ENCODE assay signal across 25 cellular contexts in genomic region chr2:99728166-99728565, GRCh38.
"Had no signal": no experiment of that assay in that cellular context is flagged by ENCODE, and none has a peak within 500 bp of the region (broad histone marks: within the 10 kb centered on the region; RNA-seq: fewer than 3 reads in every experiment).

No MANE protein-coding gene starts in this region.

- H3K4me3 Mint-ChIP-seq: activated CD8-positive, alpha-beta memory T cell treated with anti-CD3 and anti-CD28 coated beads, Interleukin-2, amount 10 ng/mL, durations not matched to agents 7 days and 5 days; activated CD8-positive, alpha-beta T cell treated with anti-CD3 and anti-CD28 coated beads, Interleukin-2, amount 10 ng/mL, durations not matched to agents 7 days and 5 days; activated naive CD4-positive, alpha-beta T cell treated with anti-CD3 and anti-CD28 coated beads, Interleukin-2, amount 50 U/mL, for 24 hours; activated naive CD8-positive, alpha-beta T cell treated with anti-CD3 and anti-CD28 coated beads, Interleukin-2, amount 50 U/mL, for 24 hours; natural killer cell treated with Interleukin-12 subunit alpha and Interleukin-12 subunit beta and Interleukin-15 and Interleukin-18, amount 100 ng/mL, for 72 hours; stimulated activated naive CD8-positive, alpha-beta T cell treated with anti-CD3 and anti-CD28 coated beads, Interleukin-15, Interleukin-2, amounts not matched to agents 100 ng/mL and 50 ng/mL, for 24 hours; T-helper 1 cell treated with Interleukin-12 subunit alpha and Interleukin-12 subunit beta and Interleukin-4 antibody, amounts not matched to agents 30 μg/mL and 1 μg/mL, for 36 hours; type B pancreatic cell; WTC11 had no signal

- H3K4me1 Mint-ChIP-seq: activated CD8-positive, alpha-beta memory T cell treated with anti-CD3 and anti-CD28 coated beads, Interleukin-2, amount 10 ng/mL, durations not matched to agents 7 days and 5 days; activated naive CD4-positive, alpha-beta T cell treated with anti-CD3 and anti-CD28 coated beads, Interleukin-2, amount 50 U/mL, for 24 hours; activated naive CD8-positive, alpha-beta T cell treated with anti-CD3 and anti-CD28 coated beads, Interleukin-2, amount 50 U/mL, for 24 hours had no signal

- ATAC-seq: activated CD8-positive, alpha-beta memory T cell treated with anti-CD3 and anti-CD28 coated beads, Interleukin-2, amount 10 ng/mL, durations not matched to agents 7 days and 5 days; activated CD8-positive, alpha-beta T cell treated with anti-CD3 and anti-CD28 coated beads, Interleukin-2, amount 10 ng/mL, durations not matched to agents 7 days and 5 days; activated naive CD8-positive, alpha-beta T cell treated with anti-CD3 and anti-CD28 coated beads, Interleukin-2, amount 50 U/mL, for 24 hours; esophagus mucosa; foreskin keratinocyte; left lung; natural killer cell treated with Interleukin-12 subunit alpha and Interleukin-12 subunit beta and Interleukin-15 and Interleukin-18, amount 100 ng/mL, for 72 hours; sciatic nerve had no signal

- H3K27me3 Mint-ChIP-seq: activated CD8-positive, alpha-beta memory T cell treated with anti-CD3 and anti-CD28 coated beads, Interleukin-2, amount 10 ng/mL, durations not matched to agents 7 days and 5 days; activated naive CD4-positive, alpha-beta T cell treated with anti-CD3 and anti-CD28 coated beads, Interleukin-2, amount 50 U/mL, for 24 hours; activated naive CD8-positive, alpha-beta T cell treated with anti-CD3 and anti-CD28 coated beads, Interleukin-2, amount 50 U/mL, for 24 hours; natural killer cell treated with Interleukin-12 subunit alpha and Interleukin-12 subunit beta and Interleukin-15 and Interleukin-18, amount 100 ng/mL, for 72 hours; progenitor cell of endocrine pancreas; stimulated activated naive CD8-positive, alpha-beta T cell treated with anti-CD3 and anti-CD28 coated beads, Interleukin-15, Interleukin-2, amounts not matched to agents 100 ng/mL and 50 ng/mL, for 24 hours; type B pancreatic cell had no signal

- DNase-seq: activated CD4-positive, alpha-beta T cell treated with anti-CD3 and anti-CD28 coated beads for 1 hour; activated CD8-positive, alpha-beta memory T cell treated with anti-CD3 and anti-CD28 coated beads, Interleukin-2, amount 10 ng/mL, durations not matched to agents 7 days and 5 days; activated CD8-positive, alpha-beta T cell treated with anti-CD3 and anti-CD28 coated beads, Interleukin-2, amount 10 ng/mL, durations not matched to agents 7 days and 5 days; activated naive CD8-positive, alpha-beta T cell treated with anti-CD3 and anti-CD28 coated beads, Interleukin-2, amount 50 U/mL, for 24 hours; activated T-cell treated with anti-CD3 and anti-CD28 coated beads, Interleukin-2, amount 50 U/mL, for 48 hours; amygdala; cortex of kidney; foreskin keratinocyte; kidney glomerular epithelial cell; left lung; ovary; stimulated activated CD4-positive, alpha-beta T cell treated with anti-CD3 and anti-CD28 coated beads, Interleukin-12 subunit alpha, Interleukin-12 subunit beta, amount 100 ng/mL, for 4 hours; stimulated activated CD4-positive, alpha-beta T cell treated with anti-CD3 and anti-CD28 coated beads, Interleukin-4, amount 100 ng/mL, for 1 hour; SW 1271; uterus had no signal

- H3K9me3 Mint-ChIP-seq: activated T-helper 2 cell treated with anti-CD3 and anti-CD28 coated beads, Interferon-gamma antibody, Interleukin-2, Interleukin-4, amounts not matched to agents 10 μg/mL and 5 μg/mL and 100 μg/mL, durations not matched to agents 14 hours and 24 hours and 36 hours; natural killer cell treated with Interleukin-12 subunit alpha and Interleukin-12 subunit beta and Interleukin-15 and Interleukin-18, amount 100 ng/mL, for 72 hours; T-helper 1 cell treated with Interleukin-12 subunit alpha and Interleukin-12 subunit beta and Interleukin-4 antibody, amounts not matched to agents 30 μg/mL and 1 μg/mL, for 36 hours; type B pancreatic cell had no signal

- H3K36me3 Mint-ChIP-seq: activated CD8-positive, alpha-beta memory T cell treated with anti-CD3 and anti-CD28 coated beads, Interleukin-2, amount 10 ng/mL, durations not matched to agents 7 days and 5 days; natural killer cell treated with Interleukin-12 subunit alpha and Interleukin-12 subunit beta and Interleukin-15 and Interleukin-18, amount 100 ng/mL, for 72 hours; type B pancreatic cell; WTC11 had no signal

- H3K27ac Mint-ChIP-seq: activated CD8-positive, alpha-beta memory T cell treated with anti-CD3 and anti-CD28 coated beads, Interleukin-2, amount 10 ng/mL, durations not matched to agents 7 days and 5 days; activated CD8-positive, alpha-beta T cell treated with anti-CD3 and anti-CD28 coated beads, Interleukin-2, amount 10 ng/mL, durations not matched to agents 7 days and 5 days; activated naive CD4-positive, alpha-beta T cell treated with anti-CD3 and anti-CD28 coated beads, Interleukin-2, amount 50 U/mL, for 24 hours; activated naive CD8-positive, alpha-beta T cell treated with anti-CD3 and anti-CD28 coated beads, Interleukin-2, amount 50 U/mL, for 24 hours; activated T-helper 2 cell treated with anti-CD3 and anti-CD28 coated beads, Interferon-gamma antibody, Interleukin-2, Interleukin-4, amounts not matched to agents 10 μg/mL and 5 μg/mL and 100 μg/mL, durations not matched to agents 14 hours and 24 hours and 36 hours; natural killer cell treated with Interleukin-12 subunit alpha and Interleukin-12 subunit beta and Interleukin-15 and Interleukin-18, amount 100 ng/mL, for 72 hours; progenitor cell of endocrine pancreas; stimulated activated naive CD8-positive, alpha-beta T cell treated with anti-CD3 and anti-CD28 coated beads, Interleukin-15, Interleukin-2, amounts not matched to agents 100 ng/mL and 50 ng/mL, for 24 hours; T-helper 1 cell treated with Interleukin-12 subunit alpha and Interleukin-12 subunit beta and Interleukin-4 antibody, amounts not matched to agents 30 μg/mL and 1 μg/mL, for 36 hours; type B pancreatic cell; WTC11 had no signal
